9 cellular contexts compared by ENCODE assay signal in genomic region chr5:139394654-139395566, GRCh38. TPM values are rescaled to one million over a fixed set of nuclear protein-coding genes. Genes with fewer than 3 reads are reported as not detected.
DNase-seq lines count a peak whose midpoint lies in the region; ATAC-seq, FAIRE-seq and TF ChIP-seq lines count a peak whose summit lies in the region.
"Had no signal": no experiment of that assay in that cellular context is flagged by ENCODE, and none has a peak within 500 bp of the region (broad histone marks: within the 10 kb centered on the region; RNA-seq: fewer than 3 reads in every experiment).

PROB1 (minus strand) TSS chr5:139395104; CDS start chr5:139395081, 23 bp downstream.

- WGBS in right cardiac atrium, result 16% methylated on average over 76 of the region's 76 CpGs

- H3K4me3 ChIP-seq in GM12865 (ENCODE audit: low read depth, low read length) (peak within 1 kb of the TSS; percentile 88), right cardiac atrium (ENCODE audit: low read length) (peak within 1 kb of the TSS; percentile 57), skeletal muscle cell (ENCODE audit: low read depth, low read length) (peak within 1 kb of the TSS; percentile 38)

- in situ Hi-C loops in GM13976 (cut with MboI; ENCODE audit: low sequenced_read_pairs, unreplicated experiment), result no loop called here

- peak within 1 kb of the TSS; percentile 96 for H3K4me3 Mint-ChIP-seq in activated T-helper 2 cell treated with anti-CD3 and anti-CD28 coated beads, Interferon-gamma antibody, Interleukin-2, Interleukin-4, amounts not matched to agents 10 μg/mL and 5 μg/mL and 100 μg/mL, durations not matched to agents 14 hours and 24 hours and 36 hours (ENCODE audit: low read depth)

- peak within 1 kb of the TSS; percentile 97 for H3K27ac Mint-ChIP-seq in activated T-helper 2 cell treated with anti-CD3 and anti-CD28 coated beads, Interferon-gamma antibody, Interleukin-2, Interleukin-4, amounts not matched to agents 10 μg/mL and 5 μg/mL and 100 μg/mL, durations not matched to agents 14 hours and 24 hours and 36 hours

- DNase-seq in GM12865 (ENCODE audit: low read depth) (no peak), right cardiac atrium (peak; percentile 67 to 88 (median 86)), skeletal muscle cell (ENCODE audit: low read depth) (no peak), GM13976 (ENCODE audit: low spot score) (no peak), NCI-H1436 (lab: John Stamatoyannopoulos, UW) (no peak), RCC 7860 (ENCODE audit: low spot score) (no peak)
- DNase-seq in activated T-helper 2 cell treated with anti-CD3 and anti-CD28 coated beads, Interferon-gamma antibody, Interleukin-2, Interleukin-4, amounts not matched to agents 10 μg/mL and 5 μg/mL and 100 μg/mL, durations not matched to agents 14 hours and 24 hours and 36 hours (ENCODE audit: low spot score), result no peak
- no peak for DNase-seq in stimulated activated CD4-positive, alpha-beta T cell treated with anti-CD3 and anti-CD28 coated beads, Interleukin-1b, Interleukin-23, amount 100 ng/mL, for 48 hours

- FAIRE-seq in RCC 7860 (lab: Jason Lieb, UNC), result no peak
- FAIRE-seq: endometrium had no signal

- H3K9me3 Mint-ChIP-seq in activated T-helper 2 cell treated with anti-CD3 and anti-CD28 coated beads, Interferon-gamma antibody, Interleukin-2, Interleukin-4, amounts not matched to agents 10 μg/mL and 5 μg/mL and 100 μg/mL, durations not matched to agents 14 hours and 24 hours and 36 hours, result no peaks in the 10 kb centered on the region

- H3K4me1 ChIP-seq in right cardiac atrium (ENCODE audit: control insufficient read depth, insufficient read depth, low read length), result peaks cover 4% of the 10 kb centered on the region

- no peaks in the 10 kb centered on the region for H3K27me3 ChIP-seq in right cardiac atrium (ENCODE audit: control insufficient read depth, insufficient read depth)

- H3K27me3 Mint-ChIP-seq in activated T-helper 2 cell treated with anti-CD3 and anti-CD28 coated beads, Interferon-gamma antibody, Interleukin-2, Interleukin-4, amounts not matched to agents 10 μg/mL and 5 μg/mL and 100 μg/mL, durations not matched to agents 14 hours and 24 hours and 36 hours (ENCODE audit: low read depth), result no peaks in the 10 kb centered on the region

- H3K4me1 Mint-ChIP-seq in activated T-helper 2 cell treated with anti-CD3 and anti-CD28 coated beads, Interferon-gamma antibody, Interleukin-2, Interleukin-4, amounts not matched to agents 10 μg/mL and 5 μg/mL and 100 μg/mL, durations not matched to agents 14 hours and 24 hours and 36 hours (ENCODE audit: low read depth), result peaks cover 42% of the 10 kb centered on the region

- no peaks in the 10 kb centered on the region for H3K9me3 ChIP-seq in right cardiac atrium (ENCODE audit: control insufficient read depth, low read length)

- TF ChIP-seq CTCF in GM12865 (IDR thresholded peaks at IDR 0.05; ENCODE audit: insufficient read depth, low read depth, low read length, missing control alignments) (no peak), GM13976 (IDR thresholded peaks at IDR 0.05; ENCODE audit: borderline replicate concordance, control extremely low read depth, extremely low read depth, insufficient read depth, missing control alignments) (no peak)

- H3K27ac ChIP-seq in right cardiac atrium (ENCODE audit: low read length), result peak within 1 kb of the TSS; percentile 93

- H3K36me3 Mint-ChIP-seq in activated T-helper 2 cell treated with anti-CD3 and anti-CD28 coated beads, Interferon-gamma antibody, Interleukin-2, Interleukin-4, amounts not matched to agents 10 μg/mL and 5 μg/mL and 100 μg/mL, durations not matched to agents 14 hours and 24 hours and 36 hours (ENCODE audit: low read depth), result peaks cover 55% of the 10 kb centered on the region

- intact Hi-C loops in activated T-helper 2 cell treated with anti-CD3 and anti-CD28 coated beads, Interferon-gamma antibody, Interleukin-2, Interleukin-4, amounts not matched to agents 10 μg/mL and 5 μg/mL and 100 μg/mL, durations not matched to agents 14 hours and 24 hours and 36 hours (cut with micrococcal nuclease), result loop anchor here (5.0 kb wide), 2 partner anchors 123 to 818 kb away; partner anchors contain the start of gene HSPA9
- intact Hi-C loops in right cardiac atrium (cut with DNase I), result no loop called here

- peak; percentile 79 to 80 for ATAC-seq in right cardiac atrium

RNA-seq across cellular contexts. Expression of gene PROB1, which starts in this region (rescaled TPM):
- 7.7 and 8.3 TPM in 2 replicates for total RNA-seq in activated T-helper 2 cell treated with anti-CD3 and anti-CD28 coated beads, Interferon-gamma antibody, Interleukin-2, Interleukin-4, amounts not matched to agents 10 μg/mL and 5 μg/mL and 100 μg/mL, durations not matched to agents 14 hours and 24 hours and 36 hours
- total RNA-seq in right cardiac atrium, result 10 to 100 TPM; 24.8 to 38.5 (median 33.0) TPM
- polyA plus RNA-seq in right cardiac atrium, result 22.2 TPM

Comparison
In these comparisons a context has a peak if more than half of its experiments do, and no peak if none do; other contexts are left out.
1. DNase-seq: peak in right cardiac atrium (3 of 3); none in GM12865 (single experiment), activated T-helper 2 cell treated with anti-CD3 and anti-CD28 coated beads, Interferon-gamma antibody, Interleukin-2, Interleukin-4, amounts not matched to agents 10 μg/mL and 5 μg/mL and 100 μg/mL, durations not matched to agents 14 hours and 24 hours and 36 hours (single experiment), skeletal muscle cell (single experiment), stimulated activated CD4-positive, alpha-beta T cell treated with anti-CD3 and anti-CD28 coated beads, Interleukin-1b, Interleukin-23, amount 100 ng/mL, for 48 hours (single experiment), GM13976 (single experiment), NCI-H1436 (single experiment) and RCC 7860 (single experiment).
2. H3K4me3 ChIP-seq: peak in every context shown above with its lines; median percentile 88 in GM12865; 57 in right cardiac atrium; 38 in skeletal muscle cell.